Comparison of ENCODE assay signal across 8 cellular contexts in the genomic region with DNA sequence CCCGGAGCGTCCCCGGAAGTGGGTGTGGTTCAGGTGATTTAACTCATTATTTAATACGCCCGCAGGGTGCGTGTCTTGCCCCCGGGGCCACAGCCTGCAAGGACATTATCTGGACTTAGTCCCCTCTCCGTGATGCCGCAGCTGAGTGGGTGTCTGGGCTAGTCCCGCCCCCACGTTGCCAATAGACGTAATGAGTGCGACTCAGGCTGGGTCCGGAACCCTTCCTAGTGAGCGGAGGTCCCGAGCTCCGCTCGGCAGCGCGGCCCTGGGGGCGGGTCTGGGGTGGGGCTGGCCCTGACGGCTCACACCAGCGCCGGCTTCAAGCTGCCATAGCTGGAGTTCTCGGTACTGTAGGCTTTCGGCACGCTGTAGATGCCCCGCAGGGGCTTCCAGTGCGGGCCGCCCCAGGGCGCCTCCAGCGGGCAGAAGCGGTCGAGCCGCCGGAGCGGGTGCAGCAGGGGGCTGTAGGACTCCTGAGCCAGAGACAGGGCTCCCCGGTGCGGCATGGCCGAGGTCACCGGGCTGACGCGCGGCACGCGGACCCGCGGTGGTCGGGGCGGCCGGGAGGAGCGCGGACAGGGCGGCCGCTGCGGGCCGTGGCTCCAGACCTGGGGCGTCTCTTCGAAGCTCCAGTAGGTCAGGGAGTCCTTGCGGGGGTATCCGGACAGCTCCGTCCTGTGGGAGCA. TPM values are rescaled to one million over a fixed set of nuclear protein-coding genes. Genes with fewer than 3 reads are reported as not detected.
A peak's percentile ranks its signal among the peaks of the same experiment; 100 is the strongest.
DNase-seq lines count a peak whose midpoint lies in the region; ATAC-seq, FAIRE-seq and TF ChIP-seq lines count a peak whose summit lies in the region.

No MANE protein-coding gene starts in this region.

- no peak for TF ChIP-seq POLR2A in testis (IDR thresholded peaks at IDR 0.05)

- CTCF ChIA-PET in naive thymus-derived CD4-positive, alpha-beta T cell (lab: Charles Lee): interaction anchor here (0.5 to 2.6 kb wide), 11 partner anchors 8 to 414 kb away, joined by 3 to 11 read pairs (median 4); a partner anchor contains a TSS

- H3K9me3 Mint-ChIP-seq in naive thymus-derived CD4-positive, alpha-beta T cell: no peaks in the 10 kb centered on the region

- H3K27ac ChIP-seq in esophagus (ENCODE audit: low read depth in 2 of 2, low read length in 1 of 2) (no peak overlapping the region), testis (no peak overlapping the region)
- H3K27ac ChIP-seq in naive thymus-derived CD4-positive, alpha-beta T cell (ENCODE audit: low read depth, low read length): peak overlapping the region; percentile 48

- H3K9me3 ChIP-seq in esophagus (ENCODE audit: control insufficient read depth in 2 of 2, insufficient read depth in 1 of 2, low read depth in 1 of 2, low read length in 1 of 2): peaks cover 0 to 2% of the 10 kb centered on the region in 2 donors
- no peaks in the 10 kb centered on the region for H3K9me3 ChIP-seq in naive thymus-derived CD4-positive, alpha-beta T cell (ENCODE audit: control insufficient read depth in 2 of 3, low read length in 3 of 3)
- no peaks in the 10 kb centered on the region for H3K9me3 ChIP-seq in testis

- in situ Hi-C loops in ACHN (cut with HindIII; ENCODE audit: low pct_ligation_motif_present, low pct_unique_long_range_greater_than_20kb, low sequenced_read_pairs): no loop called here

- POLR2A ChIA-PET in naive thymus-derived CD4-positive, alpha-beta T cell (lab: Charles Lee): interaction anchor here (1.1 to 1.3 kb wide), 4 partner anchors 24 to 80 kb away, joined by 3 to 10 read pairs (median 4); a partner anchor contains a TSS

- 0 to 1% methylated on average over 61 to 62 of the region's 62 CpGs for WGBS in esophagus, 2 donors
- 2 to 3% methylated on average over 8 to 62 of the region's 62 CpGs for WGBS in testis, 2 donors

- no peaks in the 10 kb centered on the region for H3K27me3 ChIP-seq in esophagus (ENCODE audit: control insufficient read depth in 1 of 2, insufficient read depth in 2 of 2, low read length in 2 of 2)
- no peaks in the 10 kb centered on the region for H3K27me3 ChIP-seq in naive thymus-derived CD4-positive, alpha-beta T cell (ENCODE audit: control insufficient read depth in 2 of 2, insufficient read depth in 2 of 2, low read length in 2 of 2)
- no peaks in the 10 kb centered on the region for H3K27me3 ChIP-seq in testis

- DNase-seq in ACHN (peak; percentile 63), GM19239 (ENCODE audit: insufficient read length, low spot score) (peak; percentile 85), NOMO-1 treated with DMSO at 0.1 percent for 48 hours (lab: John Stamatoyannopoulos, UW; ENCODE audit: unreplicated experiment) (peak; percentile 59), activated T-cell treated with anti-CD3 and anti-CD28 coated beads for 1 hour (ENCODE audit: low read depth) (peak; percentile 55), testis (peak; percentile 30)
- DNase-seq in naive thymus-derived CD4-positive, alpha-beta T cell: peak; percentile 49 to 71 (median 67)

- H3K4me3 ChIP-seq in esophagus (ENCODE audit: low read depth in 1 of 2, low read length in 2 of 2) (peak overlapping the region; percentile 22 to 29), testis (peak overlapping the region; percentile 31 to 59)
- peak overlapping the region; percentile 76 for H3K4me3 ChIP-seq in naive thymus-derived CD4-positive, alpha-beta T cell (ENCODE audit: low read length)

- TF ChIP-seq CTCF in testis (IDR thresholded peaks at IDR 0.05): peak; percentile 5 to 32 (median 8)

- H3K36me3 ChIP-seq in esophagus (ENCODE audit: control insufficient read depth in 2 of 2, insufficient read depth in 2 of 2, low read length in 1 of 2) (peaks cover 4 to 22% of the 10 kb centered on the region in 2 donors), testis (ENCODE audit: low read depth, missing control alignments) (no peaks in the 10 kb centered on the region)
- peaks cover 0 to 13% (median 0%) of the 10 kb centered on the region in 3 experiments for H3K36me3 ChIP-seq in naive thymus-derived CD4-positive, alpha-beta T cell (ENCODE audit: control insufficient read depth in 2 of 3, insufficient read depth in 3 of 3, low read length in 3 of 3)

- peaks cover 0 to 6% (median 0%) of the 10 kb centered on the region in 5 donors for H3K36me3 Mint-ChIP-seq in naive thymus-derived CD4-positive, alpha-beta T cell

- peak overlapping the region; percentile 78 to 95 (median 90) for H3K4me3 Mint-ChIP-seq in naive thymus-derived CD4-positive, alpha-beta T cell

- H3K4me1 ChIP-seq in esophagus (ENCODE audit: control insufficient read depth in 2 of 2, insufficient read depth in 2 of 2, low read length in 1 of 2) (peaks cover 2 to 7% of the 10 kb centered on the region in 2 donors), testis (peaks cover 16% of the 10 kb centered on the region)
- H3K4me1 ChIP-seq in naive thymus-derived CD4-positive, alpha-beta T cell (ENCODE audit: control insufficient read depth in 2 of 2, insufficient read depth in 2 of 2, low read length in 2 of 2): peaks cover 0 to 4% of the 10 kb centered on the region in 2 donors

- no peak for FAIRE-seq in GM19239 (lab: Jason Lieb, UNC)

- peaks cover 0 to 22% (median 0%) of the 10 kb centered on the region in 5 donors for H3K27me3 Mint-ChIP-seq in naive thymus-derived CD4-positive, alpha-beta T cell

- intact Hi-C loops in naive thymus-derived CD4-positive, alpha-beta T cell (cut with micrococcal nuclease): loop anchor here (2.0 to 5.0 kb wide), 3 partner anchors 25 to 129 kb away; a partner anchor contains a TSS
- intact Hi-C loops in testis (cut with DNase I; ENCODE audit: low total_unique reads): no loop called here

- peaks cover 7 to 22% (median 18%) of the 10 kb centered on the region in 7 donors for H3K4me1 Mint-ChIP-seq in naive thymus-derived CD4-positive, alpha-beta T cell

- peak; percentile 91 for ATAC-seq in naive thymus-derived CD4-positive, alpha-beta T cell
- ATAC-seq in HG03378 (IDR thresholded peaks at IDR 0.05; ENCODE audit: unreplicated experiment): no peak

- H3K27ac Mint-ChIP-seq in naive thymus-derived CD4-positive, alpha-beta T cell: peak overlapping the region in 3 of 9 donors; percentile 28 to 45 (median 42)

RNA-seq across cellular contexts. Expression of a gene that starts 0.9 kb away (rescaled TPM):
- polyA plus RNA-seq in esophagus: under 1 TPM; 0.29 to 0.45 TPM
- not detected for total RNA-seq in naive thymus-derived CD4-positive, alpha-beta T cell
- not detected for polyA plus RNA-seq in naive thymus-derived CD4-positive, alpha-beta T cell
- total RNA-seq in testis: 10 to 100 TPM in 1 of 2 donors, 1 to 10 TPM in 1; 5.5 to 13.9 TPM
- polyA plus RNA-seq in testis (ENCODE audit: insufficient read depth, low read depth, low replicate concordance): 4.4 TPM

RNA-seq across cellular contexts. Expression of a gene that starts 6.3 kb away (rescaled TPM):
- not detected for polyA plus RNA-seq in esophagus
- total RNA-seq in naive thymus-derived CD4-positive, alpha-beta T cell: not detected
- polyA plus RNA-seq in naive thymus-derived CD4-positive, alpha-beta T cell: not detected
- not detected for total RNA-seq in testis
- not detected for polyA plus RNA-seq in testis (ENCODE audit: insufficient read depth, low read depth, low replicate concordance)

RNA-seq across cellular contexts. Expression of a gene that starts 13.9 kb away (rescaled TPM):
- polyA plus RNA-seq in esophagus (not detected), testis (ENCODE audit: insufficient read depth, low read depth, low replicate concordance) (2.5 TPM)
- not detected for total RNA-seq in naive thymus-derived CD4-positive, alpha-beta T cell
- polyA plus RNA-seq in naive thymus-derived CD4-positive, alpha-beta T cell: not detected
- total RNA-seq in testis: 1 to 10 TPM in 1 of 2 donors, under 1 TPM in 1; 0.99 to 3.6 TPM

RNA-seq across cellular contexts. Expression of a gene that starts 18.9 kb away (rescaled TPM):
- polyA plus RNA-seq in esophagus (not detected), testis (ENCODE audit: insufficient read depth, low read depth, low replicate concordance) (not detected)
- total RNA-seq in naive thymus-derived CD4-positive, alpha-beta T cell: not detected
- polyA plus RNA-seq in naive thymus-derived CD4-positive, alpha-beta T cell: not detected
- total RNA-seq in testis: 1 to 10 TPM; 2.3 to 2.9 TPM

RNA-seq across cellular contexts. Expression of a gene that starts 24.1 kb away (rescaled TPM):
- polyA plus RNA-seq in esophagus (10 to 100 TPM; 56.1 to 87.4 TPM), testis (ENCODE audit: insufficient read depth, low read depth, low replicate concordance) (528 TPM)
- total RNA-seq in naive thymus-derived CD4-positive, alpha-beta T cell: 10 to 100 TPM; 23.4 to 94.0 (median 24.1) TPM
- polyA plus RNA-seq in naive thymus-derived CD4-positive, alpha-beta T cell: 10 to 100 TPM; 58.7 to 72.9 TPM
- total RNA-seq in testis: 100 to 1,000 TPM; 299 to 395 TPM

Comparison
In these comparisons a context has a peak if more than half of its experiments do, and no peak if none do; other contexts are left out.
1. DNase-seq: peak in every context shown above with its lines; median percentile 85 in GM19239; 67 in naive thymus-derived CD4-positive, alpha-beta T cell; 63 in ACHN; 59 in NOMO-1 treated with DMSO at 0.1 percent for 48 hours; 55 in activated T-cell treated with anti-CD3 and anti-CD28 coated beads for 1 hour; 30 in testis.
2. H3K4me3 ChIP-seq: peak in every context shown above with its lines; median percentile 76 in naive thymus-derived CD4-positive, alpha-beta T cell; 45 in testis; 26 in esophagus.